26 cellular contexts compared by ENCODE assay signal in the genomic region with DNA sequence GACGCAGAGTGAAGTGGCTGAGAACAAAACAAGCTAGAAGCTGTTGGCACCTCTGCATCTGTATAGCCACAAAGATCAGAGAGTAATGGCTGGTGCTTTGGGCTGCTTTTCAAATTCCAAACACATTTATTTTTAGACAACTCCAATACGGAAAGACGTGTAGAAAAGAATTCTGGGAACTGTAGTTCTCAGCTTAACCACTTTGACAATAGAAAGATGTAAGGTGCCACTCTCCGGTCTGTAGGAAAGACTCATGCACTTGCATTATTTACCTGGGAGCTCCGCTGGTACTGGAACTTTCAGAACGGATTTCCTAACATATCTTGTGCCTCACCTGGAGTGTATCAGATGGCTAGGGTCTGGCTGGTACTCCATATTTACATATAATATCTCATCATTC. TPM values are rescaled to one million over a fixed set of nuclear protein-coding genes. Genes with fewer than 3 reads are reported as not detected.
"Had no signal": no experiment of that assay in that cellular context is flagged by ENCODE, and none has a peak within 500 bp of the region (broad histone marks: within the 10 kb centered on the region; RNA-seq: fewer than 3 reads in every experiment).

No MANE protein-coding gene starts in this region.

- H3K27ac Mint-ChIP-seq: activated B cell treated with CpG ODN at 0.5 μM for 24 hours; activated CD4-positive, alpha-beta T cell treated with anti-CD3 and anti-CD28 coated beads, Interleukin-2, amount 10 ng/mL, durations not matched to agents 24 days and 14 days; activated CD8-positive, alpha-beta T cell treated with anti-CD3 and anti-CD28 coated beads, Interleukin-2, amount 10 ng/mL, durations not matched to agents 7 days and 5 days; activated naive CD4-positive, alpha-beta T cell treated with anti-CD3 and anti-CD28 coated beads, Interleukin-2, amount 50 U/mL, for 72 hours; activated T-cell treated with anti-CD3 and anti-CD28 coated beads, Interleukin-2, amount 50 U/mL, for 72 hours; natural killer cell treated with Interleukin-12 subunit alpha and Interleukin-12 subunit beta and Interleukin-15 and Interleukin-18, amount 100 ng/mL, for 72 hours; stimulated activated naive B cell treated with anti-CD40 and anti-IgM and Interleukin-4, amounts not matched to agents 10 μg/mL and 1 μg/mL and 100 μg/mL, for 72 hours had no signal

- H3K27ac ChIP-seq: esophagus muscularis mucosa, left ventricle myocardium inferior, tibial nerve had no signal

- FAIRE-seq: colon, TTC549 had no signal

- H3K9me3 ChIP-seq: esophagus muscularis mucosa had no signal

- H3K4me3 ChIP-seq: esophagus muscularis mucosa, left ventricle myocardium inferior, tibial nerve had no signal

- H3K36me3 ChIP-seq: esophagus muscularis mucosa, left ventricle myocardium inferior, tibial nerve had no signal

- H3K36me3 Mint-ChIP-seq: activated naive CD4-positive, alpha-beta T cell treated with anti-CD3 and anti-CD28 coated beads, Interleukin-2, amount 50 U/mL, for 72 hours; natural killer cell treated with Interleukin-12 subunit alpha and Interleukin-12 subunit beta and Interleukin-15 and Interleukin-18, amount 100 ng/mL, for 72 hours; stimulated activated naive B cell treated with anti-CD40 and anti-IgM and Interleukin-4, amounts not matched to agents 10 μg/mL and 1 μg/mL and 100 μg/mL, for 72 hours had no signal

- H3K9me3 Mint-ChIP-seq: activated B cell treated with CpG ODN at 0.5 μM for 24 hours; activated CD4-positive, alpha-beta T cell treated with anti-CD3 and anti-CD28 coated beads, Interleukin-2, amount 10 ng/mL, durations not matched to agents 24 days and 14 days; activated naive CD4-positive, alpha-beta T cell treated with anti-CD3 and anti-CD28 coated beads, Interleukin-2, amount 50 U/mL, for 72 hours; activated T-cell treated with anti-CD3 and anti-CD28 coated beads, Interleukin-2, amount 50 U/mL, for 72 hours; natural killer cell treated with Interleukin-12 subunit alpha and Interleukin-12 subunit beta and Interleukin-15 and Interleukin-18, amount 100 ng/mL, for 72 hours; stimulated activated naive B cell treated with anti-CD40 and anti-IgM and Interleukin-4, amounts not matched to agents 10 μg/mL and 1 μg/mL and 100 μg/mL, for 72 hours had no signal

- DNase-seq: activated B cell treated with CpG ODN at 0.5 μM for 24 hours; activated CD4-positive, alpha-beta T cell treated with anti-CD3 and anti-CD28 coated beads, Interleukin-2, amount 10 ng/mL, durations not matched to agents 24 days and 14 days; activated CD8-positive, alpha-beta memory T cell treated with anti-CD3 and anti-CD28 coated beads, Interleukin-2, amount 50 U/mL, for 4 hours; activated CD8-positive, alpha-beta T cell treated with anti-CD3 and anti-CD28 coated beads, Interleukin-2, amount 10 ng/mL, durations not matched to agents 7 days and 5 days; activated gamma-delta T cell; activated T-cell treated with anti-CD3 and anti-CD28 coated beads, Interleukin-2, amount 50 U/mL, for 72 hours; amniotic stem cell; hippocampal formation; left ventricle myocardium inferior; mesenchymal stem cell; nucleus accumbens; stimulated activated CD4-positive, alpha-beta T cell treated with anti-CD3 and anti-CD28 coated beads, Interleukin-4, amount 100 ng/mL, for 1 hour; stimulated activated naive B cell treated with anti-CD40 and anti-IgM and Interleukin-4, amounts not matched to agents 10 μg/mL and 1 μg/mL and 100 μg/mL, for 72 hours; T-helper 2 cell had no signal

- H3K4me1 ChIP-seq: esophagus muscularis mucosa, left ventricle myocardium inferior, tibial nerve had no signal

- ATAC-seq: activated CD8-positive, alpha-beta T cell treated with anti-CD3 and anti-CD28 coated beads, Interleukin-2, amount 10 ng/mL, durations not matched to agents 7 days and 5 days; activated naive CD4-positive, alpha-beta T cell treated with anti-CD3 and anti-CD28 coated beads, Interleukin-2, amount 50 U/mL, for 72 hours; activated T-cell treated with anti-CD3 and anti-CD28 coated beads, Interleukin-2, amount 50 U/mL, for 72 hours; natural killer cell treated with Interleukin-12 subunit alpha and Interleukin-12 subunit beta and Interleukin-15 and Interleukin-18, amount 100 ng/mL, for 72 hours had no signal

- H3K4me1 Mint-ChIP-seq: activated B cell treated with CpG ODN at 0.5 μM for 24 hours; activated CD4-positive, alpha-beta T cell treated with anti-CD3 and anti-CD28 coated beads, Interleukin-2, amount 10 ng/mL, durations not matched to agents 24 days and 14 days; stimulated activated naive B cell treated with anti-CD40 and anti-IgM and Interleukin-4, amounts not matched to agents 10 μg/mL and 1 μg/mL and 100 μg/mL, for 72 hours had no signal

- H3K27me3 Mint-ChIP-seq: activated B cell treated with CpG ODN at 0.5 μM for 24 hours; activated CD4-positive, alpha-beta T cell treated with anti-CD3 and anti-CD28 coated beads, Interleukin-2, amount 10 ng/mL, durations not matched to agents 24 days and 14 days; natural killer cell treated with Interleukin-12 subunit alpha and Interleukin-12 subunit beta and Interleukin-15 and Interleukin-18, amount 100 ng/mL, for 72 hours; stimulated activated naive B cell treated with anti-CD40 and anti-IgM and Interleukin-4, amounts not matched to agents 10 μg/mL and 1 μg/mL and 100 μg/mL, for 72 hours had no signal

- H3K4me3 Mint-ChIP-seq: activated B cell treated with CpG ODN at 0.5 μM for 24 hours; activated CD4-positive, alpha-beta T cell treated with anti-CD3 and anti-CD28 coated beads, Interleukin-2, amount 10 ng/mL, durations not matched to agents 24 days and 14 days; activated CD8-positive, alpha-beta T cell treated with anti-CD3 and anti-CD28 coated beads, Interleukin-2, amount 10 ng/mL, durations not matched to agents 7 days and 5 days; activated T-cell treated with anti-CD3 and anti-CD28 coated beads, Interleukin-2, amount 50 U/mL, for 72 hours; natural killer cell treated with Interleukin-12 subunit alpha and Interleukin-12 subunit beta and Interleukin-15 and Interleukin-18, amount 100 ng/mL, for 72 hours; stimulated activated naive B cell treated with anti-CD40 and anti-IgM and Interleukin-4, amounts not matched to agents 10 μg/mL and 1 μg/mL and 100 μg/mL, for 72 hours had no signal

- H3K27me3 ChIP-seq: tibial nerve had no signal

RNA-seq across cellular contexts. Expression of a gene that starts 1.8 kb away (rescaled TPM):
- total RNA-seq: activated B cell treated with CpG ODN at 0.5 μM for 24 hours; activated CD4-positive, alpha-beta T cell treated with anti-CD3 and anti-CD28 coated beads, Interleukin-2, amount 10 ng/mL, durations not matched to agents 24 days and 14 days; activated CD8-positive, alpha-beta T cell treated with anti-CD3 and anti-CD28 coated beads, Interleukin-2, amount 10 ng/mL, durations not matched to agents 7 days and 5 days; activated naive CD4-positive, alpha-beta T cell treated with anti-CD3 and anti-CD28 coated beads, Interleukin-2, amount 50 U/mL, for 72 hours; activated T-cell treated with anti-CD3 and anti-CD28 coated beads, Interleukin-2, amount 50 U/mL, for 72 hours; cardiac septum; esophagus muscularis mucosa; kidney epithelial cell; left ventricle myocardium inferior; mucosa of gallbladder; natural killer cell treated with Interleukin-12 subunit alpha and Interleukin-12 subunit beta and Interleukin-15 and Interleukin-18, amount 100 ng/mL, for 72 hours; posterior vena cava; skeletal muscle tissue; subcutaneous adipose tissue had no signal

RNA-seq across cellular contexts. Expression of a gene that starts 47.2 kb away (rescaled TPM):
- total RNA-seq: activated B cell treated with CpG ODN at 0.5 μM for 24 hours; activated CD4-positive, alpha-beta T cell treated with anti-CD3 and anti-CD28 coated beads, Interleukin-2, amount 10 ng/mL, durations not matched to agents 24 days and 14 days; activated CD8-positive, alpha-beta T cell treated with anti-CD3 and anti-CD28 coated beads, Interleukin-2, amount 10 ng/mL, durations not matched to agents 7 days and 5 days; activated naive CD4-positive, alpha-beta T cell treated with anti-CD3 and anti-CD28 coated beads, Interleukin-2, amount 50 U/mL, for 72 hours; activated T-cell treated with anti-CD3 and anti-CD28 coated beads, Interleukin-2, amount 50 U/mL, for 72 hours; cardiac septum; esophagus muscularis mucosa; kidney epithelial cell; left ventricle myocardium inferior; mucosa of gallbladder; natural killer cell treated with Interleukin-12 subunit alpha and Interleukin-12 subunit beta and Interleukin-15 and Interleukin-18, amount 100 ng/mL, for 72 hours; posterior vena cava; skeletal muscle tissue; subcutaneous adipose tissue; tibial nerve had no signal

RNA-seq across cellular contexts. Expression of a gene that starts 57.5 kb away (rescaled TPM):
- total RNA-seq: activated B cell treated with CpG ODN at 0.5 μM for 24 hours; activated CD4-positive, alpha-beta T cell treated with anti-CD3 and anti-CD28 coated beads, Interleukin-2, amount 10 ng/mL, durations not matched to agents 24 days and 14 days; activated CD8-positive, alpha-beta T cell treated with anti-CD3 and anti-CD28 coated beads, Interleukin-2, amount 10 ng/mL, durations not matched to agents 7 days and 5 days; activated naive CD4-positive, alpha-beta T cell treated with anti-CD3 and anti-CD28 coated beads, Interleukin-2, amount 50 U/mL, for 72 hours; activated T-cell treated with anti-CD3 and anti-CD28 coated beads, Interleukin-2, amount 50 U/mL, for 72 hours; cardiac septum; esophagus muscularis mucosa; kidney epithelial cell; left ventricle myocardium inferior; mucosa of gallbladder; natural killer cell treated with Interleukin-12 subunit alpha and Interleukin-12 subunit beta and Interleukin-15 and Interleukin-18, amount 100 ng/mL, for 72 hours; posterior vena cava; skeletal muscle tissue; subcutaneous adipose tissue; tibial nerve had no signal
